In genomic region chr5:98319299-98320011, GRCh38 we compare ENCODE assay signal across 1 cellular context.
TF ChIP-seq lines count a peak whose summit lies in the region.

No MANE protein-coding gene starts in this region.

TF ChIP-seq in H1, 55 proteins besides CTCF, POLR2A, EP300 and RAD21:
- TF ChIP-seq BCL11A (IDR thresholded peaks at IDR 0.05; ENCODE audit: low read depth in 2 of 2, low read length in 2 of 2) (no peak), ZNF274 (IDR thresholded peaks at IDR 0.05; ENCODE audit: borderline replicate concordance, extremely low read depth, low read length) (no peak), CEBPB (IDR thresholded peaks at IDR 0.05; ENCODE audit: low read depth, low read length) (no peak), EGR1 (IDR thresholded peaks at IDR 0.05; ENCODE audit: borderline replicate concordance, low read depth, low read length) (no peak), RBBP5 (IDR thresholded peaks at IDR 0.05; ENCODE audit: borderline replicate concordance, low read depth, low read length) (no peak), TCF12 (IDR thresholded peaks at IDR 0.05; ENCODE audit: low read depth, low read length) (no peak), NRF1 (IDR thresholded peaks at IDR 0.05; ENCODE audit: low read depth, low read length) (no peak), PHF8 (conservative IDR thresholded peaks at IDR 0.05; ENCODE audit: low read depth, low read length) (no peak), GABPA (IDR thresholded peaks at IDR 0.05; ENCODE audit: borderline replicate concordance, insufficient read depth, low read length) (no peak), TBP (IDR thresholded peaks at IDR 0.05; ENCODE audit: low read depth, low read length) (no peak), JUND (IDR thresholded peaks at IDR 0.05; ENCODE audit: low read length) (no peak), FOSL1 (IDR thresholded peaks at IDR 0.05; ENCODE audit: insufficient read depth, low read depth, low read length) (no peak), JUN (IDR thresholded peaks at IDR 0.05; ENCODE audit: low read depth, low read length) (no peak), MAX (IDR thresholded peaks at IDR 0.05) (no peak), CREB1 (IDR thresholded peaks at IDR 0.05) (no peak), EZH2 (IDR thresholded peaks at IDR 0.05; ENCODE audit: low read depth, low read length, severe bottlenecking) (no peak), KDM4A (IDR thresholded peaks at IDR 0.05; ENCODE audit: low read depth, low read length, severe bottlenecking) (no peak)
